ENCODE assay signal across 13 cellular contexts in genomic region chr1:17250601-17251000, GRCh38. TPM values are rescaled to one million over a fixed set of nuclear protein-coding genes. Genes with fewer than 3 reads are reported as not detected.
DNase-seq lines count a peak whose midpoint lies in the region; ATAC-seq and TF ChIP-seq lines count a peak whose summit lies in the region.
"Had no signal": no experiment of that assay in that cellular context is flagged by ENCODE, and none has a peak within 500 bp of the region (broad histone marks: within the 10 kb centered on the region; RNA-seq: fewer than 3 reads in every experiment).

No MANE protein-coding gene starts in this region.

- no peak overlapping the region for H3K27ac Mint-ChIP-seq in activated CD4-positive, alpha-beta T cell treated with anti-CD3 and anti-CD28 coated beads, Interleukin-2, amount 10 ng/mL, durations not matched to agents 24 days and 14 days
- H3K27ac Mint-ChIP-seq: type B pancreatic cell had no signal

- intact Hi-C loops in activated CD4-positive, alpha-beta T cell treated with anti-CD3 and anti-CD28 coated beads, Interleukin-2, amount 10 ng/mL, durations not matched to agents 24 days and 14 days (cut with micrococcal nuclease): no loop called here
- intact Hi-C loops in spleen (cut with DNase I; ENCODE audit: low total_unique reads): no loop called here

- H3K27ac ChIP-seq in RWPE2 (ENCODE audit: poor library complexity, severe bottlenecking) (peak overlapping the region; percentile 80), spleen (no peak overlapping the region)

- TF ChIP-seq CTCF in RWPE2 (IDR thresholded peaks at IDR 0.05; ENCODE audit: poor library complexity, severe bottlenecking): no peak
- no peak for TF ChIP-seq CTCF in GM20000 (IDR thresholded peaks at IDR 0.05; ENCODE audit: extremely low read depth, missing control alignments)
- no peak for TF ChIP-seq CTCF in spleen (IDR thresholded peaks at IDR 0.05 in 8 of 11, conservative IDR thresholded peaks at IDR 0.05 in 3 of 11)

- H3K4me3 Mint-ChIP-seq in activated CD4-positive, alpha-beta T cell treated with anti-CD3 and anti-CD28 coated beads, Interleukin-2, amount 10 ng/mL, durations not matched to agents 24 days and 14 days: no peak overlapping the region
- H3K4me3 Mint-ChIP-seq: type B pancreatic cell had no signal

- H3K4me1 Mint-ChIP-seq in activated CD4-positive, alpha-beta T cell treated with anti-CD3 and anti-CD28 coated beads, Interleukin-2, amount 10 ng/mL, durations not matched to agents 24 days and 14 days: no peaks in the 10 kb centered on the region

- H3K9me3 ChIP-seq in RWPE2 (ENCODE audit: severe bottlenecking): no peaks in the 10 kb centered on the region
- H3K9me3 ChIP-seq in spleen: no peaks in the 10 kb centered on the region

- TF ChIP-seq POLR2A in spleen (IDR thresholded peaks at IDR 0.05): no peak

- no peaks in the 10 kb centered on the region for H3K27me3 Mint-ChIP-seq in activated CD4-positive, alpha-beta T cell treated with anti-CD3 and anti-CD28 coated beads, Interleukin-2, amount 10 ng/mL, durations not matched to agents 24 days and 14 days
- H3K27me3 Mint-ChIP-seq: type B pancreatic cell had no signal

- no peaks in the 10 kb centered on the region for H3K9me3 Mint-ChIP-seq in activated CD4-positive, alpha-beta T cell treated with anti-CD3 and anti-CD28 coated beads, Interleukin-2, amount 10 ng/mL, durations not matched to agents 24 days and 14 days
- H3K9me3 Mint-ChIP-seq: type B pancreatic cell had no signal

- peak; percentile 86 for ATAC-seq in RWPE2 (ENCODE audit: low read depth)

- H3K4me3 ChIP-seq in RWPE2 (ENCODE audit: severe bottlenecking) (no peak overlapping the region), spleen (no peak overlapping the region)
- H3K4me3 ChIP-seq: skin epidermis had no signal

- WGBS in spleen, 5 donors: 12 to 19% (median 17%) methylated on average over 4 to 7 of the region's 7 CpGs

- DNase-seq in ACHN (peak; percentile 92), HPDE6-E6E7 (ENCODE audit: extremely low spot score) (peak; percentile 94), RWPE2 (ENCODE audit: low spot score) (peak; percentile 96), iPS-NIHi11 (ENCODE audit: low spot score) (peak; percentile 53), GM20000 (ENCODE audit: low spot score) (no peak), spleen (no peak), NOMO-1 (lab: John Stamatoyannopoulos, UW; ENCODE audit: unreplicated experiment in 2 of 2) (no peak)
- DNase-seq in activated CD4-positive, alpha-beta T cell treated with anti-CD3 and anti-CD28 coated beads, Interleukin-2, amount 10 ng/mL, durations not matched to agents 24 days and 14 days: no peak
- DNase-seq: anterior cingulate cortex, NCI-H2081, OCI-M1 had no signal

- H3K36me3 ChIP-seq in RWPE2 (ENCODE audit: low read depth) (no peaks in the 10 kb centered on the region), spleen (no peaks in the 10 kb centered on the region)

- in situ Hi-C loops in ACHN (cut with HindIII; ENCODE audit: low pct_ligation_motif_present, low pct_unique_long_range_greater_than_20kb, low sequenced_read_pairs): no loop called here

- H3K4me1 ChIP-seq in RWPE2 (ENCODE audit: insufficient read depth, poor library complexity, severe bottlenecking) (peaks cover 40% of the 10 kb centered on the region), spleen (peaks cover 0 to 3% (median 0%) of the 10 kb centered on the region in 6 donors)

- H3K36me3 Mint-ChIP-seq in activated CD4-positive, alpha-beta T cell treated with anti-CD3 and anti-CD28 coated beads, Interleukin-2, amount 10 ng/mL, durations not matched to agents 24 days and 14 days (ENCODE audit: low read depth): no peaks in the 10 kb centered on the region
- H3K36me3 Mint-ChIP-seq: type B pancreatic cell had no signal

- no peaks in the 10 kb centered on the region for H3K27me3 ChIP-seq in RWPE2 (ENCODE audit: insufficient read depth, poor library complexity, severe bottlenecking)
- peaks cover 0 to 59% (median 3%) of the 10 kb centered on the region in 7 donors for H3K27me3 ChIP-seq in spleen (replicated peaks in 1 of 7)

RNA-seq across cellular contexts. Expression of gene PADI3, which starts 1.7 kb away (rescaled TPM):
- total RNA-seq in activated CD4-positive, alpha-beta T cell treated with anti-CD3 and anti-CD28 coated beads, Interleukin-2, amount 10 ng/mL, durations not matched to agents 24 days and 14 days: not detected in 2 replicates
- not detected for total RNA-seq in spleen
- polyA plus RNA-seq in spleen: not detected

RNA-seq across cellular contexts. Expression of gene PADI1, which starts 45.7 kb away (rescaled TPM):
- not detected in 2 replicates for total RNA-seq in activated CD4-positive, alpha-beta T cell treated with anti-CD3 and anti-CD28 coated beads, Interleukin-2, amount 10 ng/mL, durations not matched to agents 24 days and 14 days
- under 1 TPM in 3 of 7 donors, not detected in 4; 0.32 to 0.76 (median 0.46) TPM for total RNA-seq in spleen
- polyA plus RNA-seq in spleen: under 1 TPM; 0.03 to 0.29 (median 0.09) TPM

RNA-seq across cellular contexts. Expression of gene PADI4, which starts 57.4 kb away (rescaled TPM):
- total RNA-seq in activated CD4-positive, alpha-beta T cell treated with anti-CD3 and anti-CD28 coated beads, Interleukin-2, amount 10 ng/mL, durations not matched to agents 24 days and 14 days: 0.09 and 0.12 TPM in 2 replicates
- 100 to 1,000 TPM in 2 of 7 donors, 10 to 100 TPM in 5; 15.9 to 122 (median 45.0) TPM for total RNA-seq in spleen
- polyA plus RNA-seq in spleen: 1 to 10 TPM; 5.1 to 8.3 (median 8.3) TPM

Comparison
In these comparisons a context has a peak if more than half of its experiments do, and no peak if none do; other contexts are left out.
1. DNase-seq: peak in ACHN (single experiment), HPDE6-E6E7 (single experiment), RWPE2 (single experiment) and iPS-NIHi11 (single experiment); none in GM20000 (single experiment), activated CD4-positive, alpha-beta T cell treated with anti-CD3 and anti-CD28 coated beads, Interleukin-2, amount 10 ng/mL, durations not matched to agents 24 days and 14 days (single experiment), spleen (single experiment) and NOMO-1 (0 of 2).
2. RNA of gene PADI4, which starts 57.4 kb away (total RNA-seq): 15.9 to 122 TPM in spleen; 0.09 to 0.12 TPM in activated CD4-positive, alpha-beta T cell treated with anti-CD3 and anti-CD28 coated beads, Interleukin-2, amount 10 ng/mL, durations not matched to agents 24 days and 14 days; every median in the first group is over 10 times any median in the second.